ENCODE assay signal across 21 cellular contexts in genomic region chr2:32965523-32966171, GRCh38. TPM values are rescaled to one million over a fixed set of nuclear protein-coding genes. Genes with fewer than 3 reads are reported as not detected.
DNase-seq lines count a peak whose midpoint lies in the region; ATAC-seq, FAIRE-seq and TF ChIP-seq lines count a peak whose summit lies in the region.
"Had no signal": no experiment of that assay in that cellular context is flagged by ENCODE, and none has a peak within 500 bp of the region (broad histone marks: within the 10 kb centered on the region; RNA-seq: fewer than 3 reads in every experiment).

No MANE protein-coding gene starts in this region.

- no peak for TF ChIP-seq EP300 in GM12878 (IDR thresholded peaks at IDR 0.05; ENCODE audit: borderline replicate concordance in 1 of 2, control insufficient read depth in 1 of 2, low read depth in 2 of 2, low read length in 2 of 2)

- H3K9me2 ChIP-seq in MM.1S (replicated peaks; ENCODE audit: insufficient read depth, low read length), result no peaks in the 10 kb centered on the region

- POLR2A ChIA-PET in GM12878 (lab: Charles Lee), result no interaction called here

- intact Hi-C loops in GM12878 (cut with micrococcal nuclease; ENCODE audit: unreplicated experiment), result no loop called here

- H3K36me3 ChIP-seq in MM.1S (replicated peaks; ENCODE audit: insufficient read depth, low read length) (no peaks in the 10 kb centered on the region), GM12878 (ENCODE audit: control insufficient read depth in 2 of 2, insufficient read depth in 2 of 2, low read length in 1 of 2) (no peaks in the 10 kb centered on the region)
- H3K36me3 ChIP-seq: BLaER1 treated with 17β-estradiol and CSF1 and Interleukin-3, amounts not matched to agents 10 nM and 100 nM; HAP-1; Peyer's patch had no signal

- H3K79me2 ChIP-seq in MM.1S (ENCODE audit: low read length) (no peaks in the 10 kb centered on the region), GM12878 (ENCODE audit: control insufficient read depth, insufficient read depth, low read length) (no peaks in the 10 kb centered on the region)

- in situ Hi-C loops in GM12878 (cut with MboI), result no loop called here

- TF ChIP-seq CTCF in MM.1S (IDR thresholded peaks at IDR 0.05; ENCODE audit: low read length), result no peak
- no peak for TF ChIP-seq CTCF in GM12878 (IDR thresholded peaks at IDR 0.05 in 2 of 3, conservative IDR thresholded peaks at IDR 0.05 in 1 of 3; ENCODE audit: control insufficient read depth in 2 of 3, extremely low read depth in 1 of 3, insufficient read depth in 1 of 3, low read depth in 3 of 3, low read length in 3 of 3)

- 47% methylated on average over 2 of the region's 2 CpGs for WGBS in GM12878 (ENCODE audit: insufficient coverage, insufficient replicate concordance, low lambda C conversion rate, missing lambda C conversion rate)

- H2AFZ ChIP-seq in MM.1S (ENCODE audit: low read length) (no peak overlapping the region), GM12878 (ENCODE audit: control insufficient read depth, low read depth, low read length) (no peak overlapping the region)

- H3K9me3 ChIP-seq in MM.1S (replicated peaks; ENCODE audit: insufficient read depth, low read length), result no peaks in the 10 kb centered on the region
- H3K9me3 ChIP-seq in GM12878 (replicated peaks; ENCODE audit: control insufficient read depth, insufficient read depth, low read length), result no peaks in the 10 kb centered on the region
- H3K9me3 ChIP-seq: A549, HAP-1, Peyer's patch had no signal

- H3K4me3 ChIP-seq in MM.1S (ENCODE audit: low read length) (no peak overlapping the region), GM12878 (no peak overlapping the region)
- H3K4me3 ChIP-seq: A549; BLaER1 treated with 17β-estradiol and CSF1 and Interleukin-3, amounts not matched to agents 10 nM and 100 nM; HAP-1; Peyer's patch had no signal

- H3K4me2 ChIP-seq in MM.1S (ENCODE audit: low read depth, low read length) (0 out of 2 replicates have a peak overlapping the region, but pooled peaks have one; percentile 13), GM12878 (ENCODE audit: control insufficient read depth, insufficient read depth) (no peak overlapping the region)
- H3K4me2 ChIP-seq: A549 had no signal

- H4K20me1 ChIP-seq in MM.1S (ENCODE audit: insufficient read depth, low read length) (no peaks in the 10 kb centered on the region), GM12878 (ENCODE audit: control insufficient read depth, insufficient read depth) (no peaks in the 10 kb centered on the region)
- H4K20me1 ChIP-seq: BLaER1 treated with 17β-estradiol and CSF1 and Interleukin-3, amounts not matched to agents 10 nM and 100 nM had no signal

- no peak overlapping the region for H3K27ac ChIP-seq in MM.1S (ENCODE audit: low read length)
- H3K27ac ChIP-seq in GM12878 (ENCODE audit: control insufficient read depth, insufficient read depth), result no peak overlapping the region
- H3K27ac ChIP-seq: A549; BLaER1 treated with 17β-estradiol and CSF1 and Interleukin-3, amounts not matched to agents 10 nM and 100 nM; Peyer's patch had no signal

- CTCF ChIA-PET in GM12878 (lab: Yijun Ruan, JAX), result no interaction called here

- DNase-seq in EH (ENCODE audit: low read depth), result peak; percentile 9
- no peak for DNase-seq in MM.1S
- DNase-seq in GM12878 (ENCODE audit: low read depth, low spot score), result no peak
- peak; percentile 28 for DNase-seq in foreskin melanocyte
- DNase-seq: CD8-positive, alpha-beta memory T cell; DMS79; GDM1; KBM-7; NCI-H1105; NCI-H1694; NCI-H524; Peyer's patch; SHP77 treated with DMSO at 0.1 percent for 48 hours; SW 1271 had no signal

- BruUV-seq in GM12878 (replicated peaks; lab: Mats Ljungman, UMichigan), result no TSS peak

- no peak for ATAC-seq in GM12878
- no peak for ATAC-seq in HG03520 (IDR thresholded peaks at IDR 0.05; ENCODE audit: unreplicated experiment)
- no peak for ATAC-seq in GM19397 (IDR thresholded peaks at IDR 0.05; ENCODE audit: unreplicated experiment)
- no peak for ATAC-seq in GM18520 (IDR thresholded peaks at IDR 0.05; ENCODE audit: unreplicated experiment)
- ATAC-seq: A549 had no signal

- H3K4me1 ChIP-seq in MM.1S (ENCODE audit: low read length) (peaks cover 19% of the 10 kb centered on the region), GM12878 (ENCODE audit: control insufficient read depth, insufficient read depth, low read length) (no peaks in the 10 kb centered on the region)
- H3K4me1 ChIP-seq: A549, HAP-1, Peyer's patch had no signal

- no peak for FAIRE-seq in GM12878 (lab: Jason Lieb, UNC)
- FAIRE-seq: A549, D721Med had no signal

- no peak for TF ChIP-seq RAD21 in GM12878 (IDR thresholded peaks at IDR 0.05; ENCODE audit: insufficient read depth, low read depth, low read length)

- RAD21 ChIA-PET in GM12878 (lab: Charles Lee; ENCODE audit: unreplicated experiment), result no interaction called here

- SMC1A ChIA-PET in GM12878 (lab: Charles Lee; ENCODE audit: uncharacterized antibody, unreplicated experiment), result no interaction called here

- TF ChIP-seq POLR2A in GM12878 (IDR thresholded peaks at IDR 0.05; ENCODE audit: low read depth, low read length), result no peak

- no peaks in the 10 kb centered on the region for H3K27me3 ChIP-seq in MM.1S (replicated peaks; ENCODE audit: insufficient read depth, low read length)
- no peaks in the 10 kb centered on the region for H3K27me3 ChIP-seq in GM12878 (replicated peaks in 1 of 2; ENCODE audit: control insufficient read depth in 2 of 2, insufficient read depth in 2 of 2, low read length in 1 of 2)
- H3K27me3 ChIP-seq: Peyer's patch had no signal

- H3K9ac ChIP-seq in MM.1S (ENCODE audit: low read length) (no peak overlapping the region), GM12878 (ENCODE audit: control insufficient read depth, insufficient read depth, low read length) (no peak overlapping the region)
- H3K9ac ChIP-seq: BLaER1 treated with 17β-estradiol and CSF1 and Interleukin-3, amounts not matched to agents 10 nM and 100 nM had no signal

- H3F3A ChIP-seq in MM.1S (ENCODE audit: insufficient read depth, low read length), result no peaks in the 10 kb centered on the region

TF ChIP-seq in GM12878, 131 proteins besides CTCF, POLR2A, EP300 and RAD21:
- peak; percentile 48; the same call in 1 of the 2 replicates for TF ChIP-seq SPI1 (IDR thresholded peaks at IDR 0.05; ENCODE audit: borderline replicate concordance, insufficient read depth, low read depth, low read length)
- TF ChIP-seq NRF1 (conservative IDR thresholded peaks at IDR 0.05; ENCODE audit: low read depth, low read length), result no peak

RNA-seq across cellular contexts. Expression of gene LTBP1, which starts 18.9 kb away (rescaled TPM):
- 0.71 and 0.79 TPM in 2 replicates for total RNA-seq in GM12878 (2013; cell fraction: nucleolus; rRNA removed)
- total RNA-seq in GM12878 (2014; rRNA removed) (under 0.01 and 0.11 TPM in 2 replicates), GM12878 (2014; rRNA removed; fragmentation: Illumina TruSeq; extraction: Trizol) (0.13 TPM in 1 of 2 replicates, not detected in the other), GM12878 (2021) (0.15 and 0.32 TPM in 2 replicates)
- polyA plus RNA-seq in GM12878 (2011; ENCODE audit: low read depth), result 0.33 TPM
- polyA plus RNA-seq in GM12878 (2011; rRNA removed) (0.01 TPM in 1 of 2 replicates, not detected in the other), GM12878 (2014; fragmentation: Illumina TruSeq; extraction: Trizol) (0.07 and 0.13 TPM in 2 replicates), GM12878 (2014; fragmentation: Nextera tagmentation; extraction: Ambion mirVana) (not detected), GM12878 (2014; rRNA removed) (0.04 and 0.20 TPM in 2 replicates), GM12878 (2016; fragmentation: Nextera tagmentation; extraction: Ambion mirVana) (under 1 TPM; 0.19 to 0.28 TPM)
- polyA plus RNA-seq in GM12878 (2011; cell fraction: cytosol; rRNA removed), result 0.07 and 0.13 TPM in 2 replicates
- 0.01 and 0.09 TPM in 2 replicates for polyA plus RNA-seq in GM12878 (2011; cell fraction: nucleus; rRNA removed)
- polyA plus RNA-seq in GM12878 (2012), result 0.25 and 0.42 TPM in 2 replicates
- polyA minus RNA-seq in GM12878 (2011; rRNA and poly(A)+ RNA removed), result 0.05 and 0.66 TPM in 2 replicates
- polyA minus RNA-seq in GM12878 (2011; cell fraction: cytosol; rRNA and poly(A)+ RNA removed), result not detected in 2 replicates
- 0.10 and 0.36 TPM in 2 replicates for polyA minus RNA-seq in GM12878 (2011; cell fraction: nucleus; rRNA and poly(A)+ RNA removed)
- total RNA-seq: CD8-positive, alpha-beta memory T cell had no signal
- polyA plus RNA-seq: CD8-positive, alpha-beta memory T cell had no signal

Comparison
In these comparisons a context has a peak if more than half of its experiments do, and no peak if none do; other contexts are left out.
1. DNase-seq: peak in EH (single experiment) and foreskin melanocyte (single experiment); none in MM.1S (single experiment) and GM12878 (single experiment).